Comparison of ENCODE assay signal across 8 cellular contexts in genomic region chr10:8044908-8045727, GRCh38. TPM values are rescaled to one million over a fixed set of nuclear protein-coding genes. Genes with fewer than 3 reads are reported as not detected.
A peak's percentile ranks its signal among the peaks of the same experiment; 100 is the strongest.
DNase-seq lines count a peak whose midpoint lies in the region; ATAC-seq and TF ChIP-seq lines count a peak whose summit lies in the region.

No MANE protein-coding gene starts in this region.

- H3K27ac ChIP-seq in stomach smooth muscle (ENCODE audit: low read length): no peak overlapping the region

- no peaks in the 10 kb centered on the region for H3K9me3 ChIP-seq in stomach smooth muscle (ENCODE audit: control insufficient read depth in 2 of 2, low read length in 2 of 2)

- H3K4me1 ChIP-seq in stomach smooth muscle (ENCODE audit: control insufficient read depth, insufficient read depth, low read length): peaks cover 25% of the 10 kb centered on the region

- no peak for DNase-seq in T-helper 2 cell treated with Interferon-gamma antibody and Interleukin-4, amounts not matched to agents 5 μg/mL and 100 μg/mL, for 36 hours (ENCODE audit: low spot score)
- no peak for DNase-seq in T-helper 2 cell
- DNase-seq in NCI-H2196 treated with DMSO at 0.1 percent for 48 hours (lab: John Stamatoyannopoulos, UW; ENCODE audit: unreplicated experiment): no peak
- no peak for DNase-seq in HT-29 (ENCODE audit: low spot score)

- H3K4me3 ChIP-seq in WI38 (ENCODE audit: low read depth, low read length) (peak overlapping the region; percentile 30), iPS-11a (ENCODE audit: low read depth, low read length) (peak overlapping the region; percentile 18), stomach smooth muscle (ENCODE audit: low read length in 2 of 2) (peak overlapping the region; percentile 44 to 68)

- no peak overlapping the region for H3K9ac ChIP-seq in stomach smooth muscle (ENCODE audit: low read length in 2 of 2)

- H3K36me3 ChIP-seq in stomach smooth muscle (ENCODE audit: control insufficient read depth in 2 of 2, insufficient read depth in 2 of 2, low read length in 2 of 2): no peaks in the 10 kb centered on the region

- H3K4me1 Mint-ChIP-seq in T-helper 2 cell treated with Interferon-gamma antibody and Interleukin-4, amounts not matched to agents 5 μg/mL and 100 μg/mL, for 36 hours (ENCODE audit: low read depth): peaks cover 60% of the 10 kb centered on the region

- no peaks in the 10 kb centered on the region for H3K9me3 Mint-ChIP-seq in T-helper 2 cell treated with Interferon-gamma antibody and Interleukin-4, amounts not matched to agents 5 μg/mL and 100 μg/mL, for 36 hours

- H3K4me3 Mint-ChIP-seq in T-helper 2 cell treated with Interferon-gamma antibody and Interleukin-4, amounts not matched to agents 5 μg/mL and 100 μg/mL, for 36 hours: peak overlapping the region; percentile 81

- peaks cover 59% of the 10 kb centered on the region for H3K27me3 Mint-ChIP-seq in T-helper 2 cell treated with Interferon-gamma antibody and Interleukin-4, amounts not matched to agents 5 μg/mL and 100 μg/mL, for 36 hours (ENCODE audit: low read depth)

- H3K36me3 Mint-ChIP-seq in T-helper 2 cell treated with Interferon-gamma antibody and Interleukin-4, amounts not matched to agents 5 μg/mL and 100 μg/mL, for 36 hours (ENCODE audit: low read depth): peaks cover 14% of the 10 kb centered on the region

- ATAC-seq in HG03045 (IDR thresholded peaks at IDR 0.05; ENCODE audit: unreplicated experiment): no peak

- TF ChIP-seq CTCF in WI38 (IDR thresholded peaks at IDR 0.05; ENCODE audit: low read depth, low read length): no peak

- H3K27me3 ChIP-seq in stomach smooth muscle (ENCODE audit: control insufficient read depth in 1 of 2, insufficient read depth in 2 of 2, low read length in 2 of 2): peaks cover 82 to 94% of the 10 kb centered on the region in 2 donors

- H3K27ac Mint-ChIP-seq in T-helper 2 cell treated with Interferon-gamma antibody and Interleukin-4, amounts not matched to agents 5 μg/mL and 100 μg/mL, for 36 hours: peak overlapping the region; percentile 46

RNA-seq across cellular contexts. Expression of gene GATA3, which starts 9.4 kb away (rescaled TPM):
- total RNA-seq in HT-29 (2014; rRNA removed; shearing (Covaris generic)): 0.86 and 1.4 TPM in 2 replicates
